2 cellular contexts compared by ENCODE assay signal in genomic region chr6:122804962-122805499, GRCh38.
TF ChIP-seq lines count a peak whose summit lies in the region.

No MANE protein-coding gene starts in this region.

TF ChIP-seq in A549, 52 proteins besides CTCF, POLR2A, EP300 and RAD21:
- TF ChIP-seq RFX5 (IDR thresholded peaks at IDR 0.05) (no peak), MAFK (IDR thresholded peaks at IDR 0.05; ENCODE audit: partially characterized antibody) (peak; percentile 43)

TF ChIP-seq in IMR-90, 13 proteins besides CTCF, POLR2A, EP300 and RAD21:
- TF ChIP-seq BHLHE40 (IDR thresholded peaks at IDR 0.05; ENCODE audit: low read depth, low read length) (no peak), CHD1 (IDR thresholded peaks at IDR 0.05; ENCODE audit: low read depth, low read length) (no peak), MAZ (IDR thresholded peaks at IDR 0.05; ENCODE audit: borderline replicate concordance, low read depth, low read length) (no peak), FOS (IDR thresholded peaks at IDR 0.05; ENCODE audit: low read depth, low read length) (no peak), CEBPB (IDR thresholded peaks at IDR 0.05; ENCODE audit: low read depth, low read length) (no peak), MXI1 (IDR thresholded peaks at IDR 0.05; ENCODE audit: borderline replicate concordance, low read depth, low read length) (no peak), ELK1 (IDR thresholded peaks at IDR 0.05; ENCODE audit: borderline replicate concordance, low read depth, low read length) (no peak), RCOR1 (IDR thresholded peaks at IDR 0.05; ENCODE audit: insufficient replicate concordance, low read length) (no peak)
